ENCODE assay signal across 19 cellular contexts in genomic region chr14:104285483-104285790, GRCh38.
DNase-seq lines count a peak whose midpoint lies in the region; ATAC-seq, FAIRE-seq and TF ChIP-seq lines count a peak whose summit lies in the region.
"Had no signal": no experiment of that assay in that cellular context is flagged by ENCODE, and none has a peak within 500 bp of the region (broad histone marks: within the 10 kb centered on the region; RNA-seq: fewer than 3 reads in every experiment).

No MANE protein-coding gene starts in this region.

- H4K5ac ChIP-seq in H1 (ENCODE audit: insufficient read length, low read depth, low read length): no peak overlapping the region

- intact Hi-C loops in esophagus squamous epithelium (cut with DNase I): no loop called here

- TF ChIP-seq CTCF in H1 (IDR thresholded peaks at IDR 0.05; ENCODE audit: control extremely low read depth in 1 of 3, insufficient read depth in 1 of 3, low read depth in 1 of 3, low read length in 3 of 3) (no peak), esophagus squamous epithelium (IDR thresholded peaks at IDR 0.05) (no peak)

- TF ChIP-seq POLR2A in H1 (IDR thresholded peaks at IDR 0.05; ENCODE audit: control extremely low read depth in 1 of 2, low read depth in 2 of 2, low read length in 2 of 2) (no peak), esophagus squamous epithelium (IDR thresholded peaks at IDR 0.05) (no peak)

- H3K4ac ChIP-seq in H1 (replicated peaks; ENCODE audit: insufficient read length, low read depth, low read length) (no peak overlapping the region), neuronal stem cell (ENCODE audit: low read length) (no peak overlapping the region)

- H3K27me3 ChIP-seq in H1 (replicated peaks in 1 of 4; ENCODE audit: control insufficient read depth in 3 of 4, extremely low read depth in 1 of 4, insufficient read depth in 3 of 4, low read length in 3 of 4) (no peaks in the 10 kb centered on the region), neuronal stem cell (ENCODE audit: control insufficient read depth in 3 of 3, insufficient read depth in 3 of 3, low read depth in 1 of 3, low read length in 3 of 3) (peaks cover 0 to 9% (median 0%) of the 10 kb centered on the region in 3 experiments), esophagus squamous epithelium (peaks cover 0 to 12% (median 0%) of the 10 kb centered on the region in 4 donors)

- 85% methylated on average over 6 of the region's 6 CpGs; no CpG with 5 or more reads in 1 of the 2 experiments for WGBS in H1 (ENCODE audit: extremely low coverage in 1 of 2, insufficient coverage in 1 of 2, insufficient read length in 1 of 2, insufficient replicate concordance in 2 of 2, low coverage in 1 of 2, low lambda C conversion rate in 2 of 2, missing lambda C conversion rate in 1 of 2), 2 experiments
- WGBS in neuronal stem cell (ENCODE audit: extremely low coverage in 2 of 2, insufficient read length in 2 of 2, insufficient replicate concordance in 1 of 2), 2 donors: no CpG with 5 or more reads among the region's 6 CpGs
- 65 to 68% methylated on average over 3 to 6 of the region's 6 CpGs for WGBS in esophagus squamous epithelium, 2 donors

- peak overlapping the region; percentile 90; the same call in 1 of the 2 replicates for H4K8ac ChIP-seq in H1 (ENCODE audit: extremely low read depth, insufficient read depth, low read length)
- no peak overlapping the region for H4K8ac ChIP-seq in neuronal stem cell (ENCODE audit: low read depth, low read length)

- H2AFZ ChIP-seq in H1 (ENCODE audit: low read length) (no peak overlapping the region), neuronal stem cell (ENCODE audit: low read length) (no peak overlapping the region)

- H3K4me3 ChIP-seq in H1 (ENCODE audit: extremely low read depth in 1 of 4, insufficient read depth in 2 of 4, low read depth in 3 of 4, low read length in 4 of 4): no peak overlapping the region
- no peak overlapping the region for H3K4me3 ChIP-seq in neuronal stem cell (ENCODE audit: low read length in 2 of 2)
- H3K4me3 ChIP-seq in esophagus squamous epithelium: no peak overlapping the region
- H3K4me3 ChIP-seq: HAP-1 had no signal

- H2BK20ac ChIP-seq in H1 (ENCODE audit: low read length): no peak overlapping the region

- H3K79me1 ChIP-seq in H1 (ENCODE audit: low read depth, low read length): no peaks in the 10 kb centered on the region
- peaks cover 1% of the 10 kb centered on the region for H3K79me1 ChIP-seq in neuronal stem cell (ENCODE audit: low read depth, low read length)

- 0 out of 2 replicates have a peak overlapping the region, but pooled peaks have one; percentile 49 for H2BK5ac ChIP-seq in H1 (ENCODE audit: low read depth, low read length)
- H2BK5ac ChIP-seq in neuronal stem cell (ENCODE audit: low read length): no peak overlapping the region

- no peaks in the 10 kb centered on the region for H4K20me1 ChIP-seq in H1 (replicated peaks in 1 of 2; ENCODE audit: control insufficient read depth in 1 of 2, insufficient read depth in 2 of 2, low read length in 2 of 2)

- CTCF ChIA-PET in H1 (lab: Charles Lee; ENCODE audit: partially characterized antibody): no interaction called here

- H3K4me2 ChIP-seq in H1 (ENCODE audit: insufficient read depth in 1 of 2, low read depth in 2 of 2, low read length in 2 of 2) (no peak overlapping the region), neuronal stem cell (ENCODE audit: insufficient read depth, low read length, poor library complexity, severe bottlenecking) (no peak overlapping the region)

- H4K91ac ChIP-seq in H1 (replicated peaks; ENCODE audit: insufficient read length, low read length) (no peak overlapping the region), neuronal stem cell (ENCODE audit: low read depth, low read length, poor library complexity) (no peak overlapping the region)

- no peak overlapping the region for H3K23ac ChIP-seq in H1 (ENCODE audit: insufficient read length)
- no peak overlapping the region for H3K23ac ChIP-seq in neuronal stem cell (ENCODE audit: low read depth, low read length, poor library complexity)

- no peak for TF ChIP-seq EP300 in H1 (IDR thresholded peaks at IDR 0.05; ENCODE audit: borderline replicate concordance in 1 of 2, low read depth in 2 of 2, low read length in 2 of 2)

- no peak for TF ChIP-seq RAD21 in H1 (IDR thresholded peaks at IDR 0.05 in 1 of 2, conservative IDR thresholded peaks at IDR 0.05 in 1 of 2; ENCODE audit: low read depth in 2 of 2, low read length in 2 of 2)

- H3K79me2 ChIP-seq in H1 (ENCODE audit: control insufficient read depth in 1 of 2, insufficient read depth in 2 of 2, low read length in 2 of 2): no peaks in the 10 kb centered on the region

- DNase-seq in activated CD8-positive, alpha-beta memory T cell treated with anti-CD3 and anti-CD28 coated beads, Interleukin-2, amount 50 U/mL, for 4 hours: peak; percentile 2
- no peak for DNase-seq in activated CD8-positive, alpha-beta memory T cell treated with anti-CD3 and anti-CD28 coated beads for 24 hours
- DNase-seq in Ammon's horn (ENCODE audit: low spot score) (peak; percentile 31), H1 (ENCODE audit: low read depth in 1 of 2, low spot score in 2 of 2) (no peak), neuronal stem cell (ENCODE audit: low spot score) (no peak), NCI-H187 (lab: John Stamatoyannopoulos, UW) (no peak), esophagus squamous epithelium (lab: John Stamatoyannopoulos, UW) (no peak)
- DNase-seq: 8988T; AML-193; C1 segment of cervical spinal cord; Calu3; CD4-positive, alpha-beta T cell; DMS 273 treated with DMSO at 0.1 percent for 48 hours; GOT3; HFFc6; IMR-90 had no signal

- 0 out of 2 replicates have a peak overlapping the region, but pooled peaks have one; percentile 9 for H2BK12ac ChIP-seq in H1 (ENCODE audit: low read depth, low read length)
- H2BK12ac ChIP-seq in neuronal stem cell (ENCODE audit: low read length): peak overlapping the region; percentile 31

- H3K18ac ChIP-seq in H1 (ENCODE audit: extremely low read depth, low read length): no peak overlapping the region
- H3K18ac ChIP-seq in neuronal stem cell (ENCODE audit: low read length): no peak overlapping the region

- POLR2A ChIA-PET in H1 (lab: Charles Lee; ENCODE audit: partially characterized antibody): no interaction called here

- H2BK120ac ChIP-seq in H1 (replicated peaks; ENCODE audit: low read depth, low read length) (no peak overlapping the region), neuronal stem cell (ENCODE audit: low read depth, low read length) (no peak overlapping the region)

- H3K14ac ChIP-seq in H1 (ENCODE audit: insufficient read length): no peak overlapping the region
- no peak overlapping the region for H3K14ac ChIP-seq in neuronal stem cell (ENCODE audit: low read length)

- no peak for ATAC-seq in HG03521 (IDR thresholded peaks at IDR 0.05; ENCODE audit: unreplicated experiment)

- H3K23me2 ChIP-seq in H1 (ENCODE audit: low read depth, low read length): 0 out of 2 replicates have a peak, but pooled peaks cover 3% of the 10 kb centered on the region

- H3K4me1 ChIP-seq in H1 (replicated peaks in 1 of 4; ENCODE audit: control insufficient read depth in 3 of 4, insufficient read depth in 4 of 4, low read length in 3 of 4) (no peaks in the 10 kb centered on the region; a peak in 3 of 7 replicates), neuronal stem cell (ENCODE audit: control insufficient read depth in 2 of 2, insufficient read depth in 1 of 2, low read depth in 1 of 2, low read length in 2 of 2) (peaks cover 0 to 23% of the 10 kb centered on the region in 2 donors), esophagus squamous epithelium (peaks cover 0 to 11% (median 0%) of the 10 kb centered on the region in 3 donors)
- H3K4me1 ChIP-seq: HAP-1 had no signal

- H3K27ac ChIP-seq in H1 (ENCODE audit: low read depth, low read length) (no peak overlapping the region), neuronal stem cell (replicated peaks; ENCODE audit: low read length) (no peak overlapping the region), esophagus squamous epithelium (no peak overlapping the region)
- H3K27ac ChIP-seq: HL-60 had no signal

- no peak overlapping the region for H2AK5ac ChIP-seq in H1 (ENCODE audit: low read depth, low read length)
- peak overlapping the region; percentile 94 for H2AK5ac ChIP-seq in neuronal stem cell (ENCODE audit: low read depth, low read length)

- H2BK15ac ChIP-seq in H1 (ENCODE audit: low read length): no peak overlapping the region
- no peak overlapping the region for H2BK15ac ChIP-seq in neuronal stem cell (ENCODE audit: low read length)

- no peak for FAIRE-seq in H1 (lab: Jason Lieb, UNC)

- no peak overlapping the region for H3K56ac ChIP-seq in H1 (replicated peaks; ENCODE audit: insufficient read length, low read depth, low read length)

- H3K9ac ChIP-seq in H1 (replicated peaks in 1 of 4; ENCODE audit: extremely low read depth in 1 of 4, low read depth in 3 of 4, low read length in 3 of 4) (no peak overlapping the region), neuronal stem cell (ENCODE audit: low read depth, low read length, poor library complexity) (no peak overlapping the region)

- no peaks in the 10 kb centered on the region for H3K9me3 ChIP-seq in H1 (ENCODE audit: insufficient read depth in 2 of 2, low read depth in 1 of 2, low read length in 1 of 2)
- H3K9me3 ChIP-seq in neuronal stem cell (replicated peaks in 1 of 2; ENCODE audit: control insufficient read depth in 2 of 2, insufficient read depth in 1 of 2, low read depth in 1 of 2, low read length in 2 of 2): no peaks in the 10 kb centered on the region
- no peaks in the 10 kb centered on the region for H3K9me3 ChIP-seq in esophagus squamous epithelium
- H3K9me3 ChIP-seq: HAP-1 had no signal

- no peaks in the 10 kb centered on the region for H3K36me3 ChIP-seq in H1 (ENCODE audit: control insufficient read depth in 2 of 4, insufficient read depth in 4 of 4, low read length in 3 of 4)
- H3K36me3 ChIP-seq in neuronal stem cell (replicated peaks in 1 of 2; ENCODE audit: control insufficient read depth in 2 of 2, insufficient read depth in 2 of 2, low read length in 2 of 2): no peaks in the 10 kb centered on the region
- H3K36me3 ChIP-seq in esophagus squamous epithelium: no peaks in the 10 kb centered on the region
- H3K36me3 ChIP-seq: HAP-1 had no signal

TF ChIP-seq in H1, 55 proteins besides CTCF, POLR2A, EP300 and RAD21 (continues in another document):
- TF ChIP-seq CBX5 (IDR thresholded peaks at IDR 0.05; ENCODE audit: low read depth, low read length) (no peak), YY1 (IDR thresholded peaks at IDR 0.05; ENCODE audit: low read depth, low read length) (no peak), JUND (IDR thresholded peaks at IDR 0.05; ENCODE audit: low read length) (no peak), GTF2F1 (IDR thresholded peaks at IDR 0.05; ENCODE audit: borderline replicate concordance, low read depth, low read length) (no peak), USF2 (IDR thresholded peaks at IDR 0.05; ENCODE audit: low read length) (no peak), SP4 (IDR thresholded peaks at IDR 0.05; ENCODE audit: low read length) (no peak)

Comparison
In these comparisons a context has a peak if more than half of its experiments do, and no peak if none do; other contexts are left out.
1. DNase-seq: peak in activated CD8-positive, alpha-beta memory T cell treated with anti-CD3 and anti-CD28 coated beads, Interleukin-2, amount 50 U/mL, for 4 hours (single experiment) and Ammon's horn (single experiment); none in activated CD8-positive, alpha-beta memory T cell treated with anti-CD3 and anti-CD28 coated beads for 24 hours (single experiment), H1 (0 of 2), neuronal stem cell (single experiment), NCI-H187 (0 of 2) and esophagus squamous epithelium (single experiment).